Comparison of ENCODE assay signal across 8 cellular contexts in genomic region chr9:15642369-15642962, GRCh38.
DNase-seq lines count a peak whose midpoint lies in the region; ATAC-seq and TF ChIP-seq lines count a peak whose summit lies in the region.

No MANE protein-coding gene starts in this region.

- intact Hi-C loops in cardiac septum (cut with DNase I) = no loop called here

- H3K9me3 ChIP-seq in right atrium auricular region = no peaks in the 10 kb centered on the region

- TF ChIP-seq CTCF in right atrium auricular region (IDR thresholded peaks at IDR 0.05) = peak; percentile 10 to 62
- TF ChIP-seq CTCF in VCaP (conservative IDR thresholded peaks at IDR 0.05) = peak; percentile 78

- DNase-seq in right atrium auricular region (ENCODE audit: low spot score) (no peak), cardiac septum (ENCODE audit: low spot score) (no peak), NCI-H1694 (lab: John Stamatoyannopoulos, UW) (peak; percentile 21), inferior parietal cortex (ENCODE audit: extremely low spot score) (peak; percentile 60)

- H3K4me3 ChIP-seq in right atrium auricular region = no peak overlapping the region

- H3K4me1 ChIP-seq in right atrium auricular region = no peaks in the 10 kb centered on the region

- no peaks in the 10 kb centered on the region for H3K36me3 ChIP-seq in right atrium auricular region

- H3K27ac ChIP-seq in right atrium auricular region (no peak overlapping the region), VCaP (no peak overlapping the region)

- H3K27me3 ChIP-seq in right atrium auricular region = no peaks in the 10 kb centered on the region

- ATAC-seq in HG02970 (IDR thresholded peaks at IDR 0.05; ENCODE audit: low FRiP score, unreplicated experiment) (no peak), HG03139 (IDR thresholded peaks at IDR 0.05; ENCODE audit: unreplicated experiment) (no peak), HG03571 (IDR thresholded peaks at IDR 0.05; ENCODE audit: unreplicated experiment) (no peak)

Comparison
In these comparisons a context has a peak if more than half of its experiments do, and no peak if none do; other contexts are left out.
1. DNase-seq: peak in NCI-H1694 (single experiment) and inferior parietal cortex (single experiment); none in right atrium auricular region (single experiment) and cardiac septum (single experiment).